8 cellular contexts compared by ENCODE assay signal in genomic region chr16:29995330-29995910, GRCh38. TPM values are rescaled to one million over a fixed set of nuclear protein-coding genes. Genes with fewer than 3 reads are reported as not detected.
DNase-seq lines count a peak whose midpoint lies in the region; ATAC-seq, FAIRE-seq and TF ChIP-seq lines count a peak whose summit lies in the region.

Gene HIRIP3 (minus strand): TSS chr16:29995617. CDS start chr16:29995605, 12 bp downstream.

- H3K4me1 Mint-ChIP-seq in activated B cell treated with CpG ODN at 0.5 μM for 24 hours: peaks cover 29% of the 10 kb centered on the region

- H3K27me3 ChIP-seq in AG04450 (ENCODE audit: control insufficient read depth, insufficient read depth, low read length) (no peaks in the 10 kb centered on the region), bronchial epithelial cell (ENCODE audit: control insufficient read depth, insufficient read depth, low read length) (no peaks in the 10 kb centered on the region)

- POLR2A ChIA-PET in AG04450 (lab: Yijun Ruan, JAX): interaction anchor here (0.7 to 2.2 kb wide), 4 partner anchors 9 to 69 kb away, joined by 3 to 8 read pairs (median 5); partner anchors contain the start of genes KCTD13 and TAOK2
- POLR2A ChIA-PET in activated B cell treated with CpG ODN at 0.5 μM for 24 hours (lab: Charles Lee): interaction anchor here (0.5 to 2.2 kb wide), 11 partner anchors 9 to 1846 kb away, joined by 3 to 11 read pairs (median 5); partner anchors contain the start of genes ALDOA, ASPHD1, CDIPT and KCTD13

- ATAC-seq in GM18873 (IDR thresholded peaks at IDR 0.05; ENCODE audit: low FRiP score, unreplicated experiment): peak; percentile 38
- ATAC-seq in HG03159 (IDR thresholded peaks at IDR 0.05; ENCODE audit: unreplicated experiment): peak; percentile 43
- ATAC-seq in activated B cell treated with CpG ODN at 0.5 μM for 24 hours (ENCODE audit: low read depth): peak; percentile 51

- H3K4me3 ChIP-seq in AG04450 (ENCODE audit: low read depth, low read length) (peak within 1 kb of the TSS; percentile 95), bronchial epithelial cell (ENCODE audit: low read depth, low read length) (peak within 1 kb of the TSS; percentile 91)

- peaks cover 60% of the 10 kb centered on the region for H3K36me3 Mint-ChIP-seq in activated B cell treated with CpG ODN at 0.5 μM for 24 hours (ENCODE audit: low read depth)

- no peaks in the 10 kb centered on the region for H3K9me3 Mint-ChIP-seq in activated B cell treated with CpG ODN at 0.5 μM for 24 hours

- no peaks in the 10 kb centered on the region; the same call in 1 of the 2 replicates for H3K9me3 ChIP-seq in AG04450 (ENCODE audit: control insufficient read depth, insufficient read depth, low read length)

- CTCF ChIA-PET in AG04450 (lab: Charles Lee): interaction anchor here (0.7 to 1.9 kb wide), 3 partner anchors 10 to 147 kb away, joined by 3 to 6 read pairs (median 3); no protein-coding TSS in a partner anchor
- CTCF ChIA-PET in activated B cell treated with CpG ODN at 0.5 μM for 24 hours (lab: Charles Lee): interaction anchor here (1.4 kb wide), 1 partner anchor 131 kb away, joined by 4 read pairs; no protein-coding TSS in a partner anchor

- H3K36me3 ChIP-seq in bronchial epithelial cell (ENCODE audit: control insufficient read depth, insufficient read depth, low read length): peaks cover 11% of the 10 kb centered on the region

- DNase-seq in AG04450 (ENCODE audit: low read depth, low spot score): peak; percentile 29
- DNase-seq in NCI-H2227 (lab: John Stamatoyannopoulos, UW; ENCODE audit: unreplicated experiment): peak; percentile 96
- DNase-seq in activated B cell treated with CpG ODN at 0.5 μM for 24 hours: peak; percentile 80
- DNase-seq in bronchial epithelial cell (ENCODE audit: low read depth): peak; percentile 54
- peak; percentile 66 for DNase-seq in iris pigment epithelial cell (ENCODE audit: low read depth)
- peak; percentile 84 for DNase-seq in stimulated activated CD4-positive, alpha-beta T cell treated with anti-CD3 and anti-CD28 coated beads, Interleukin-12 subunit alpha, Interleukin-12 subunit beta, amount 100 ng/mL, for 4 hours

- peak within 1 kb of the TSS; percentile 80 for H3K27ac ChIP-seq in AG04450 (ENCODE audit: low read depth, low read length)

- peak within 1 kb of the TSS; percentile 97 for H3K27ac Mint-ChIP-seq in activated B cell treated with CpG ODN at 0.5 μM for 24 hours

- TF ChIP-seq CTCF in AG04450 (IDR thresholded peaks at IDR 0.05; ENCODE audit: low read depth, low read length) (no peak), activated B cell treated with CpG ODN at 0.5 μM for 24 hours (IDR thresholded peaks at IDR 0.05) (no peak), bronchial epithelial cell (IDR thresholded peaks at IDR 0.05; ENCODE audit: insufficient read depth, low read length, severe bottlenecking) (no peak)

- FAIRE-seq in bronchial epithelial cell (lab: Jason Lieb, UNC): no peak

- peak within 1 kb of the TSS; percentile 98 for H3K4me3 Mint-ChIP-seq in activated B cell treated with CpG ODN at 0.5 μM for 24 hours

- intact Hi-C loops in activated B cell treated with CpG ODN at 0.5 μM for 24 hours (cut with micrococcal nuclease): loop anchor here (1.0 to 5.0 kb wide), 3 partner anchors 22 to 1173 kb away; partner anchors contain the start of genes ATXN2L, TAOK2 and TBX6

- no peaks in the 10 kb centered on the region for H3K27me3 Mint-ChIP-seq in activated B cell treated with CpG ODN at 0.5 μM for 24 hours

RNA-seq across cellular contexts. Expression of gene HIRIP3, which starts in this region (rescaled TPM):
- polyA plus RNA-seq in AG04450 (2011; rRNA removed): 2.5 and 3.8 TPM in 2 replicates
- polyA minus RNA-seq in AG04450 (2011; rRNA and poly(A)+ RNA removed): 2.1 and 2.2 TPM in 2 replicates
- 10.5 and 14.2 TPM in 2 replicates for total RNA-seq in activated B cell treated with CpG ODN at 0.5 μM for 24 hours
- 6.0 and 6.8 TPM in 2 replicates for total RNA-seq in bronchial epithelial cell

Comparison
In these comparisons a context has a peak if more than half of its experiments do, and no peak if none do; other contexts are left out.
1. Peak in every context shown above with its lines: DNase-seq, ATAC-seq, H3K4me3 ChIP-seq and H3K27ac ChIP-seq.
2. DNase-seq: peak in every context shown above with its lines; median percentile 96 in NCI-H2227; 84 in stimulated activated CD4-positive, alpha-beta T cell treated with anti-CD3 and anti-CD28 coated beads, Interleukin-12 subunit alpha, Interleukin-12 subunit beta, amount 100 ng/mL, for 4 hours; 80 in activated B cell treated with CpG ODN at 0.5 μM for 24 hours; 66 in iris pigment epithelial cell; 54 in bronchial epithelial cell; 29 in AG04450.